In genomic region chr17:42388381-42389134, GRCh38 we compare ENCODE assay signal across 1 cellular context.
TF ChIP-seq lines count a peak whose summit lies in the region.

TSS of gene STAT3 (minus strand) at chr17:42388442. CDS start at chr17:42348516, 39,926 bp downstream.

TF ChIP-seq in HEK293, 187 proteins besides CTCF, POLR2A, EP300 and RAD21 (continued from another document and continues in another):
- peak; percentile 63; the same call in 1 of the 2 replicates for TF ChIP-seq ZSCAN5A (tag by site-specific recombination; IDR thresholded peaks at IDR 0.05)
- TF ChIP-seq ZNF624 (tag by site-specific recombination; IDR thresholded peaks at IDR 0.05) = no peak
- peak; percentile 92 for TF ChIP-seq ZBTB17 (tag by site-specific recombination; IDR thresholded peaks at IDR 0.05)
- TF ChIP-seq, protein P1, sequence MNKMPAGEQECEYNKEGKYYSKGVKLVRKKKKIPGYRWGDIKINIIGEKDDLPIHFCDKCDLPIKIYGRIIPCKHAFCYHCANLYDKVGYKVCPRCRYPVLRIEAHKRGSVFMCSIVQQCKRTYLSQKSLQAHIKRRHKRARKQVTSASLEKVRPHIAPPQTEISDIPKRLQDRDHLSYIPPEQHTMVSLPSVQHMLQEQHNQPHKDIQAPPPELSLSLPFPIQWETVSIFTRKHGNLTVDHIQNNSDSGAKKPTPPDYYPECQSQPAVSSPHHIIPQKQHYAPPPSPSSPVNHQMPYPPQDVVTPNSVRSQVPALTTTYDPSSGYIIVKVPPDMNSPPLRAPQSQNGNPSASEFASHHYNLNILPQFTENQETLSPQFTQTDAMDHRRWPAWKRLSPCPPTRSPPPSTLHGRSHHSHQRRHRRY (tag by site-specific recombination; IDR thresholded peaks at IDR 0.05) = no peak
- TF ChIP-seq, protein P2, sequence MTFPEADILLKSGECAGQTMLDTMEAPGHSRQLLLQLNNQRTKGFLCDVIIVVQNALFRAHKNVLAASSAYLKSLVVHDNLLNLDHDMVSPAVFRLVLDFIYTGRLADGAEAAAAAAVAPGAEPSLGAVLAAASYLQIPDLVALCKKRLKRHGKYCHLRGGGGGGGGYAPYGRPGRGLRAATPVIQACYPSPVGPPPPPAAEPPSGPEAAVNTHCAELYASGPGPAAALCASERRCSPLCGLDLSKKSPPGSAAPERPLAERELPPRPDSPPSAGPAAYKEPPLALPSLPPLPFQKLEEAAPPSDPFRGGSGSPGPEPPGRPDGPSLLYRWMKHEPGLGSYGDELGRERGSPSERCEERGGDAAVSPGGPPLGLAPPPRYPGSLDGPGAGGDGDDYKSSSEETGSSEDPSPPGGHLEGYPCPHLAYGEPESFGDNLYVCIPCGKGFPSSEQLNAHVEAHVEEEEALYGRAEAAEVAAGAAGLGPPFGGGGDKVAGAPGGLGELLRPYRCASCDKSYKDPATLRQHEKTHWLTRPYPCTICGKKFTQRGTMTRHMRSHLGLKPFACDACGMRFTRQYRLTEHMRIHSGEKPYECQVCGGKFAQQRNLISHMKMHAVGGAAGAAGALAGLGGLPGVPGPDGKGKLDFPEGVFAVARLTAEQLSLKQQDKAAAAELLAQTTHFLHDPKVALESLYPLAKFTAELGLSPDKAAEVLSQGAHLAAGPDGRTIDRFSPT (tag by site-specific recombination; IDR thresholded peaks at IDR 0.05) = peak; percentile 99
- TF ChIP-seq, protein P3, sequence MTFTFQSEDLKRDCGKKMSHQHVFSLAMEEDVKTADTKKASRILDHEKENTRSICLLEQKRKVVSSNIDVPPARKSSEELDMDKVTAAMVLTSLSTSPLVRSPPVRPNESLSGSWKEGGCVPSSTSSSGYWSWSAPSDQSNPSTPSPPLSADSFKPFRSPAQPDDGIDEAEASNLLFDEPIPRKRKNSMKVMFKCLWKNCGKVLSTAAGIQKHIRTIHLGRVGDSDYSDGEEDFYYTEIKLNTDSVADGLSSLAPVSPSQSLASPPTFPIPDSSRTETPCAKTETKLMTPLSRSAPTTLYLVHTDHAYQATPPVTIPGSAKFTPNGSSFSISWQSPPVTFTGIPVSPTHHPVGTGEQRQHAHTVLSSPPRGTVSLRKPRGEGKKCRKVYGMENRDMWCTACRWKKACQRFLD (tag by site-specific recombination; IDR thresholded peaks at IDR 0.05) = no peak
- peak; percentile 83; the same call in 1 of the 2 replicates for TF ChIP-seq BCL11B (tag by site-specific recombination; IDR thresholded peaks at IDR 0.05; ENCODE audit: low read depth)
- TF ChIP-seq, protein P4, sequence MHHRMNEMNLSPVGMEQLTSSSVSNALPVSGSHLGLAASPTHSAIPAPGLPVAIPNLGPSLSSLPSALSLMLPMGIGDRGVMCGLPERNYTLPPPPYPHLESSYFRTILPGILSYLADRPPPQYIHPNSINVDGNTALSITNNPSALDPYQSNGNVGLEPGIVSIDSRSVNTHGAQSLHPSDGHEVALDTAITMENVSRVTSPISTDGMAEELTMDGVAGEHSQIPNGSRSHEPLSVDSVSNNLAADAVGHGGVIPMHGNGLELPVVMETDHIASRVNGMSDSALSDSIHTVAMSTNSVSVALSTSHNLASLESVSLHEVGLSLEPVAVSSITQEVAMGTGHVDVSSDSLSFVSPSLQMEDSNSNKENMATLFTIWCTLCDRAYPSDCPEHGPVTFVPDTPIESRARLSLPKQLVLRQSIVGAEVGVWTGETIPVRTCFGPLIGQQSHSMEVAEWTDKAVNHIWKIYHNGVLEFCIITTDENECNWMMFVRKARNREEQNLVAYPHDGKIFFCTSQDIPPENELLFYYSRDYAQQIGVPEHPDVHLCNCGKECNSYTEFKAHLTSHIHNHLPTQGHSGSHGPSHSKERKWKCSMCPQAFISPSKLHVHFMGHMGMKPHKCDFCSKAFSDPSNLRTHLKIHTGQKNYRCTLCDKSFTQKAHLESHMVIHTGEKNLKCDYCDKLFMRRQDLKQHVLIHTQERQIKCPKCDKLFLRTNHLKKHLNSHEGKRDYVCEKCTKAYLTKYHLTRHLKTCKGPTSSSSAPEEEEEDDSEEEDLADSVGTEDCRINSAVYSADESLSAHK (tag by site-specific recombination; IDR thresholded peaks at IDR 0.05) = peak; percentile 83
- TF ChIP-seq, protein P5, sequence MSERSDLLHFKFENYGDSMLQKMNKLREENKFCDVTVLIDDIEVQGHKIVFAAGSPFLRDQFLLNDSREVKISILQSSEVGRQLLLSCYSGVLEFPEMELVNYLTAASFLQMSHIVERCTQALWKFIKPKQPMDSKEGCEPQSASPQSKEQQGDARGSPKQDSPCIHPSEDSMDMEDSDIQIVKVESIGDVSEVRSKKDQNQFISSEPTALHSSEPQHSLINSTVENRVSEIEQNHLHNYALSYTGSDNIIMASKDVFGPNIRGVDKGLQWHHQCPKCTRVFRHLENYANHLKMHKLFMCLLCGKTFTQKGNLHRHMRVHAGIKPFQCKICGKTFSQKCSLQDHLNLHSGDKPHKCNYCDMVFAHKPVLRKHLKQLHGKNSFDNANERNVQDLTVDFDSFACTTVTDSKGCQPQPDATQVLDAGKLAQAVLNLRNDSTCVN (tag by site-specific recombination; optimal IDR thresholded peaks at IDR 0.05) = peak; percentile 42
- peak; percentile 88; the same call in 1 of the 2 replicates for TF ChIP-seq ZNF785 (tag by site-specific recombination; IDR thresholded peaks at IDR 0.05)
- peak; percentile 61; the same call in 1 of the 2 replicates for TF ChIP-seq ZBTB1 (tag by site-specific recombination; IDR thresholded peaks at IDR 0.05)
- no peak for TF ChIP-seq ZNF350 (tag by site-specific recombination; IDR thresholded peaks at IDR 0.05)
- peak; percentile 54 for TF ChIP-seq ZNF398 (tag by site-specific recombination; IDR thresholded peaks at IDR 0.05)
- no peak for TF ChIP-seq ZNF792 (tag by site-specific recombination; IDR thresholded peaks at IDR 0.05)
- TF ChIP-seq ZNF701 (tag by site-specific recombination; IDR thresholded peaks at IDR 0.05) = no peak
- no peak for TF ChIP-seq ZNF211 (tag by site-specific recombination; IDR thresholded peaks at IDR 0.05; ENCODE audit: low read depth)
- no peak for TF ChIP-seq ZNF707 (tag by site-specific recombination; IDR thresholded peaks at IDR 0.05)
- peak; percentile 98 for TF ChIP-seq KLF8 (tag by site-specific recombination; IDR thresholded peaks at IDR 0.05)
- TF ChIP-seq SCRT1 (tag by site-specific recombination; IDR thresholded peaks at IDR 0.05; ENCODE audit: borderline replicate concordance) = no peak
- no peak for TF ChIP-seq ZNF426 (tag by site-specific recombination; IDR thresholded peaks at IDR 0.05)
- peak; percentile 99 for TF ChIP-seq SP2 (tag by site-specific recombination; IDR thresholded peaks at IDR 0.05)
- TF ChIP-seq ZNF501 (tag by site-specific recombination; IDR thresholded peaks at IDR 0.05) = peak; percentile 69; the same call in 1 of the 2 replicates
- no peak for TF ChIP-seq ZNF133 (tag by site-specific recombination; IDR thresholded peaks at IDR 0.05)
- TF ChIP-seq KLF1 (tag by site-specific recombination; IDR thresholded peaks at IDR 0.05) = peak; percentile 84
- TF ChIP-seq, protein P6, sequence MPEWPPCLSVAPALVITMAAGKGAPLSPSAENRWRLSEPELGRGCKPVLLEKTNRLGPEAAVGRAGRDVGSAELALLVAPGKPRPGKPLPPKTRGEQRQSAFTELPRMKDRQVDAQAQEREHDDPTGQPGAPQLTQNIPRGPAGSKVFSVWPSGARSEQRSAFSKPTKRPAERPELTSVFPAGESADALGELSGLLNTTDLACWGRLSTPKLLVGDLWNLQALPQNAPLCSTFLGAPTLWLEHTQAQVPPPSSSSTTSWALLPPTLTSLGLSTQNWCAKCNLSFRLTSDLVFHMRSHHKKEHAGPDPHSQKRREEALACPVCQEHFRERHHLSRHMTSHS (tag by site-specific recombination; IDR thresholded peaks at IDR 0.05) = no peak
- peak; percentile 96 for TF ChIP-seq SP3 (tag by site-specific recombination; IDR thresholded peaks at IDR 0.05)
- TF ChIP-seq PRDM10 (tag by site-specific recombination; IDR thresholded peaks at IDR 0.05) = peak; percentile 91
- no peak for TF ChIP-seq ZNF791 (tag by site-specific recombination; IDR thresholded peaks at IDR 0.05)
- no peak for TF ChIP-seq ZNF416 (tag by site-specific recombination; IDR thresholded peaks at IDR 0.05)
- no peak for TF ChIP-seq EGR2 (tag by site-specific recombination; IDR thresholded peaks at IDR 0.05; ENCODE audit: low read depth)
- peak; percentile 56; the same call in 1 of the 2 replicates for TF ChIP-seq ZNF10 (tag by site-specific recombination; IDR thresholded peaks at IDR 0.05)
- TF ChIP-seq HOXC10 (CRISPR knock-in tag; IDR thresholded peaks at IDR 0.05) = peak; percentile 97; the same call in 1 of the 2 replicates
- peak; percentile 99 for TF ChIP-seq ZNF24 (tag by site-specific recombination; IDR thresholded peaks at IDR 0.05)
- TF ChIP-seq, protein P7, sequence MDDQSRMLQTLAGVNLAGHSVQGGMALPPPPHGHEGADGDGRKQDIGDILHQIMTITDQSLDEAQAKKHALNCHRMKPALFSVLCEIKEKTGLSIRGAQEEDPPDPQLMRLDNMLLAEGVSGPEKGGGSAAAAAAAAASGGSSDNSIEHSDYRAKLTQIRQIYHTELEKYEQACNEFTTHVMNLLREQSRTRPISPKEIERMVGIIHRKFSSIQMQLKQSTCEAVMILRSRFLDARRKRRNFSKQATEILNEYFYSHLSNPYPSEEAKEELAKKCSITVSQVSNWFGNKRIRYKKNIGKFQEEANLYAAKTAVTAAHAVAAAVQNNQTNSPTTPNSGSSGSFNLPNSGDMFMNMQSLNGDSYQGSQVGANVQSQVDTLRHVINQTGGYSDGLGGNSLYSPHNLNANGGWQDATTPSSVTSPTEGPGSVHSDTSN (CRISPR knock-in tag; IDR thresholded peaks at IDR 0.05) = peak; percentile 93
- TF ChIP-seq, protein P8, sequence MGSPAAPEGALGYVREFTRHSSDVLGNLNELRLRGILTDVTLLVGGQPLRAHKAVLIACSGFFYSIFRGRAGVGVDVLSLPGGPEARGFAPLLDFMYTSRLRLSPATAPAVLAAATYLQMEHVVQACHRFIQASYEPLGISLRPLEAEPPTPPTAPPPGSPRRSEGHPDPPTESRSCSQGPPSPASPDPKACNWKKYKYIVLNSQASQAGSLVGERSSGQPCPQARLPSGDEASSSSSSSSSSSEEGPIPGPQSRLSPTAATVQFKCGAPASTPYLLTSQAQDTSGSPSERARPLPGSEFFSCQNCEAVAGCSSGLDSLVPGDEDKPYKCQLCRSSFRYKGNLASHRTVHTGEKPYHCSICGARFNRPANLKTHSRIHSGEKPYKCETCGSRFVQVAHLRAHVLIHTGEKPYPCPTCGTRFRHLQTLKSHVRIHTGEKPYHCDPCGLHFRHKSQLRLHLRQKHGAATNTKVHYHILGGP (tag by site-specific recombination; IDR thresholded peaks at IDR 0.05) = no peak; the same call in none of the 2 replicates
- TF ChIP-seq ZNF423 (tag by site-specific recombination; IDR thresholded peaks at IDR 0.05) = 0 out of 2 replicates have a peak, but pooled peaks have one; percentile 52
- TF ChIP-seq ZNF202 (tag by site-specific recombination; IDR thresholded peaks at IDR 0.05; ENCODE audit: borderline replicate concordance) = no peak
- no peak for TF ChIP-seq HOXA7 (CRISPR knock-in tag; IDR thresholded peaks at IDR 0.05; ENCODE audit: borderline replicate concordance)
- TF ChIP-seq SCRT2 (tag by site-specific recombination; IDR thresholded peaks at IDR 0.05) = no peak
